19 cellular contexts compared by ENCODE assay signal in genomic region chr1:27138927-27139326, GRCh38. TPM values are rescaled to one million over a fixed set of nuclear protein-coding genes. Genes with fewer than 3 reads are reported as not detected.
DNase-seq lines count a peak whose midpoint lies in the region; ATAC-seq and TF ChIP-seq lines count a peak whose summit lies in the region.
"Had no signal": no experiment of that assay in that cellular context is flagged by ENCODE, and none has a peak within 500 bp of the region (broad histone marks: within the 10 kb centered on the region; RNA-seq: fewer than 3 reads in every experiment).

No MANE protein-coding gene starts in this region.

- H3K9me3 Mint-ChIP-seq in T-helper 2 cell treated with Interferon-gamma antibody and Interleukin-4, amounts not matched to agents 5 μg/mL and 100 μg/mL, for 36 hours = no peaks in the 10 kb centered on the region
- H3K9me3 Mint-ChIP-seq: stimulated activated naive CD8-positive, alpha-beta T cell treated with anti-CD3 and anti-CD28 coated beads, Interleukin-15, amount 100 ng/mL, for 72 hours had no signal

- ATAC-seq in psoas muscle (peak in 1 of 4 donors; percentile 13), GM21619 (IDR thresholded peaks at IDR 0.05; ENCODE audit: unreplicated experiment) (no peak), GM18909 (IDR thresholded peaks at IDR 0.05; ENCODE audit: poor library complexity, unreplicated experiment) (no peak)
- ATAC-seq: stimulated activated naive CD8-positive, alpha-beta T cell treated with anti-CD3 and anti-CD28 coated beads, Interleukin-15, amount 100 ng/mL, for 72 hours had no signal

- H3K4me1 Mint-ChIP-seq in T-helper 2 cell treated with Interferon-gamma antibody and Interleukin-4, amounts not matched to agents 5 μg/mL and 100 μg/mL, for 36 hours (ENCODE audit: low read depth) = peaks cover 40% of the 10 kb centered on the region

- WGBS in psoas muscle, 3 donors = 61 to 75% (median 63%) methylated on average over 6 of the region's 6 CpGs
- WGBS in lower leg skin, 2 donors = 45 to 71% methylated on average over 6 of the region's 6 CpGs

- intact Hi-C loops in psoas muscle (cut with DNase I) (no loop called here), lower leg skin (cut with DNase I; ENCODE audit: low total_unique reads) (no loop called here)

- H3K27ac ChIP-seq in psoas muscle = peak overlapping the region; percentile 83
- H3K27ac ChIP-seq: esophagus muscularis mucosa had no signal

- peak overlapping the region; percentile 99 for H3K27ac Mint-ChIP-seq in T-helper 2 cell treated with Interferon-gamma antibody and Interleukin-4, amounts not matched to agents 5 μg/mL and 100 μg/mL, for 36 hours

- peaks cover 90% of the 10 kb centered on the region for H3K4me1 ChIP-seq in psoas muscle
- H3K4me1 ChIP-seq: HAP-1 had no signal

- H3K4me3 Mint-ChIP-seq in T-helper 2 cell treated with Interferon-gamma antibody and Interleukin-4, amounts not matched to agents 5 μg/mL and 100 μg/mL, for 36 hours = no peak overlapping the region

- no peak for TF ChIP-seq POLR2A in lower leg skin (IDR thresholded peaks at IDR 0.05)

- H3K4me3 ChIP-seq in epithelial cell of esophagus (ENCODE audit: low read length) (no peak overlapping the region), psoas muscle (no peak overlapping the region), lower leg skin (ENCODE audit: low read depth, poor library complexity, severe bottlenecking) (no peak overlapping the region)
- H3K4me3 ChIP-seq: esophagus muscularis mucosa, HAP-1, lung, skin epidermis had no signal

- H3K36me3 Mint-ChIP-seq in T-helper 2 cell treated with Interferon-gamma antibody and Interleukin-4, amounts not matched to agents 5 μg/mL and 100 μg/mL, for 36 hours (ENCODE audit: low read depth) = peaks cover 4% of the 10 kb centered on the region

- no peaks in the 10 kb centered on the region for H3K9me3 ChIP-seq in psoas muscle
- H3K9me3 ChIP-seq: esophagus muscularis mucosa, HAP-1 had no signal

- TF ChIP-seq CTCF in epithelial cell of esophagus (IDR thresholded peaks at IDR 0.05; ENCODE audit: insufficient read depth, low read depth, low read length, missing control alignments) = no peak
- no peak for TF ChIP-seq CTCF in psoas muscle (IDR thresholded peaks at IDR 0.05)
- TF ChIP-seq CTCF in lower leg skin (IDR thresholded peaks at IDR 0.05) = no peak

- no peaks in the 10 kb centered on the region for H3K36me3 ChIP-seq in psoas muscle (ENCODE audit: insufficient read depth in 1 of 2, low read depth in 1 of 2)
- H3K36me3 ChIP-seq: HAP-1 had no signal

- H3K27me3 ChIP-seq in psoas muscle (ENCODE audit: insufficient read depth in 3 of 3, low read length in 2 of 3) = no peaks in the 10 kb centered on the region
- H3K27me3 ChIP-seq: esophagus muscularis mucosa had no signal

- DNase-seq in T-helper 2 cell treated with Interferon-gamma antibody and Interleukin-4, amounts not matched to agents 5 μg/mL and 100 μg/mL, for 36 hours (ENCODE audit: low spot score) = no peak
- DNase-seq in T-helper 2 cell (no peak), RPMI8226 (peak; percentile 48), epithelial cell of esophagus (ENCODE audit: low read depth) (peak; percentile 54), psoas muscle (no peak), lower leg skin (ENCODE audit: low spot score in 2 of 2) (no peak)
- DNase-seq: activated CD4-positive, CD25-positive, alpha-beta regulatory T cell; activated T-cell treated with anti-CD3 and anti-CD28 coated beads for 4 hours; MM.1S; NCI-H1930; NCI-H524 treated with DMSO at 0.1 percent for 48 hours; nucleus accumbens; stimulated activated naive CD8-positive, alpha-beta T cell treated with anti-CD3 and anti-CD28 coated beads, Interleukin-15, amount 100 ng/mL, for 72 hours had no signal

- no peaks in the 10 kb centered on the region for H3K27me3 Mint-ChIP-seq in T-helper 2 cell treated with Interferon-gamma antibody and Interleukin-4, amounts not matched to agents 5 μg/mL and 100 μg/mL, for 36 hours (ENCODE audit: low read depth)
- H3K27me3 Mint-ChIP-seq: stimulated activated naive CD8-positive, alpha-beta T cell treated with anti-CD3 and anti-CD28 coated beads, Interleukin-15, amount 100 ng/mL, for 72 hours had no signal

RNA-seq across cellular contexts. Expression of gene SLC9A1, which starts 16.0 kb away (rescaled TPM):
- total RNA-seq in psoas muscle (10 to 100 TPM in 1 of 4 donors, 1 to 10 TPM in 3; 5.2 to 14.3 (median 7.7) TPM), lower leg skin (10 to 100 TPM; 10.9 to 19.4 (median 13.2) TPM)
- 10 to 100 TPM in 1 of 3 donors, 1 to 10 TPM in 2; 2.3 to 17.0 (median 3.8) TPM for polyA plus RNA-seq in psoas muscle

Comparison
In these comparisons a context has a peak if more than half of its experiments do, and no peak if none do; other contexts are left out.
1. DNase-seq: peak in RPMI8226 (single experiment) and epithelial cell of esophagus (single experiment); none in T-helper 2 cell treated with Interferon-gamma antibody and Interleukin-4, amounts not matched to agents 5 μg/mL and 100 μg/mL, for 36 hours (single experiment), T-helper 2 cell (0 of 5), psoas muscle (0 of 2) and lower leg skin (0 of 2).